Comparison of ENCODE assay signal across 26 cellular contexts in the genomic region with DNA sequence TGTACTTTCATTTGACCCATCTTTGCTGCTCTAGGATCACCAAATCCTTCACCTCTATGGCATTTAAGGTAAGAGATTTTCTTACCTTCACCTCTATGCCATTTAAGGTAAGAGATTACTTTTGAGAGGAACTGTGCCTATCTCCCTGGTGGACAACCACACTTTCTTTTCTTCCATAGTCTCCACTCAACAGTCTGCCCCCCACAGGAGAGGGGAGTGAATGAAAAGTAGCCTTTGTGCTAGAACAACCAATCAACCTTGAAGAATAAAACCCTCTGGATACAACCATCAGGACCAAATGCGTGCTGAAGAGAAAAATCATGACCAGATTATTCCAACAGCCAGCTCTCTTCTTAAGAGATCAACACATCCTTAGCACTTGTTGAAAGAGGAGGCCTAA.
"Had no signal": no experiment of that assay in that cellular context is flagged by ENCODE, and none has a peak within 500 bp of the region (broad histone marks: within the 10 kb centered on the region; RNA-seq: fewer than 3 reads in every experiment).

No MANE protein-coding gene starts in this region.

- H3K9me3 ChIP-seq: adrenal gland, Peyer's patch, SJSA1 had no signal

- DNase-seq: activated CD4-positive, alpha-beta T cell treated with anti-CD3 and anti-CD28 coated beads for 48 hours; activated CD4-positive, alpha-beta T cell treated with anti-CD3 and anti-CD28 coated beads, Interleukin-2, amount 50 U/mL, for 4 hours; activated CD4-positive, CD25-positive, alpha-beta regulatory T cell treated with anti-CD3 and anti-CD28 coated beads, Interleukin-2, amount 50 U/mL, for 72 hours; activated CD8-positive, alpha-beta memory T cell treated with anti-CD3 and anti-CD28 coated beads, Interleukin-2, amount 50 U/mL, for 48 hours; activated CD8-positive, alpha-beta T cell treated with anti-CD3 and anti-CD28 coated beads, Interleukin-2, amount 10 ng/mL, durations not matched to agents 7 days and 5 days; activated naive CD4-positive, alpha-beta T cell treated with anti-CD3 and anti-CD28 coated beads, Interleukin-2, amount 50 U/mL, for 16 hours; activated naive CD8-positive, alpha-beta T cell treated with anti-CD3 and anti-CD28 coated beads, Interleukin-2, amount 10 ng/mL, durations not matched to agents 7 days and 5 days; activated T-cell treated with anti-CD3 and anti-CD28 coated beads, Interleukin-2, amount 50 U/mL, for 1 hour; adrenal gland; anterior cingulate cortex; cerebellar nuclear complex; Kasumi-1; NCI-H1092; NCI-H1417; NCI-H1930; NCI-H2107; NCI-H446 treated with DMSO at 0.1 percent for 48 hours; NCI-H524 treated with DMSO at 0.1 percent for 48 hours; NCI-H748 treated with DMSO at 0.1 percent for 48 hours; NK-92 treated with Interleukin-12 subunit alpha and Interleukin-12 subunit beta, amount 100 ng/mL, for 24 hours; Peyer's patch; SHP77 had no signal

- H3K4me3 ChIP-seq: adrenal gland, Peyer's patch, SJSA1 had no signal

- ATAC-seq: activated CD8-positive, alpha-beta T cell treated with anti-CD3 and anti-CD28 coated beads, Interleukin-2, amount 10 ng/mL, durations not matched to agents 7 days and 5 days; SK-N-SH treated with all-trans-retinoic acid at 6 μM for 48 hours; WTC11 had no signal

- FAIRE-seq: colon had no signal

- H3K27ac ChIP-seq: adrenal gland, Peyer's patch, SJSA1 had no signal

- H3K27me3 ChIP-seq: adrenal gland, Peyer's patch, SJSA1 had no signal

- H3K4me1 ChIP-seq: adrenal gland, Peyer's patch, SJSA1 had no signal

- H3K36me3 ChIP-seq: adrenal gland, Peyer's patch, SJSA1 had no signal
